Comparison of ENCODE assay signal across 2 cellular contexts in the genomic region with DNA sequence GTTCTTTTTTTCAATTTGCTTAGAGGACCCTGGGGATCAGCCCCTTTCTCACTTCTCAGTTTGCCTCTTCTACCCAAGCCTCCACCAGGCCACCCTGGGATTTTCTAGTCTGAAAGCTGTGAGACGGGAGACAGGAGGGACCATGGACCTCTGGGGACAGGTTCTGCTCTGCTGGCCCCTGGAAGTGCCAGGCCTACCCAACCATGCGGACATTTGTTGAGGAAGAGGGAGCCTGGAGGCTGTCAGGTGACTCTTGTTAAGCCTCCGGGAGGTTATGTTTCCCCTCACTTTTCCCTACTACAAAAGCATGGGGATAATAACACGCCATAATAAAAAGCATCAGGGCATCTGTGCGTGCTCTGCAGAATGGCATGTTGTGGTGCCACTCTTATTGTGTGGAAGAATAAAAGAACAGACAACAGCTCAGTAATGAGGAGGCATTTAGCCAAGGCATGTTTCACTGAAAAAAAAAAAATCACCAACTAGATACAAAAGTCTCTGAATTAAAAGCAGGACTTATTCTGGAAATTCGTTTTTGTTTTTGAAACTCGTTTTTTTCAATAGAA.
TF ChIP-seq lines count a peak whose summit lies in the region.

No MANE protein-coding gene starts in this region.

TF ChIP-seq in IMR-90, 13 proteins besides CTCF, POLR2A, EP300 and RAD21:
- TF ChIP-seq SMC3 (IDR thresholded peaks at IDR 0.05; ENCODE audit: low read depth, low read length) (no peak), MXI1 (IDR thresholded peaks at IDR 0.05; ENCODE audit: borderline replicate concordance, low read depth, low read length) (no peak), CEBPB (IDR thresholded peaks at IDR 0.05; ENCODE audit: low read depth, low read length) (no peak), NFE2L2 (IDR thresholded peaks at IDR 0.05; ENCODE audit: low read depth, low read length) (no peak), MAZ (IDR thresholded peaks at IDR 0.05; ENCODE audit: borderline replicate concordance, low read depth, low read length) (no peak), BHLHE40 (IDR thresholded peaks at IDR 0.05; ENCODE audit: low read depth, low read length) (no peak), MAFK (IDR thresholded peaks at IDR 0.05; ENCODE audit: low read depth, low read length) (no peak), RFX5 (IDR thresholded peaks at IDR 0.05; ENCODE audit: low read depth, low read length) (no peak), CHD1 (IDR thresholded peaks at IDR 0.05; ENCODE audit: low read depth, low read length) (no peak), USF2 (IDR thresholded peaks at IDR 0.05; ENCODE audit: low read depth, low read length) (no peak)

TF ChIP-seq in WTC11, 78 proteins besides CTCF, POLR2A, EP300 and RAD21:
- TF ChIP-seq SOX15 (CRISPR knock-in tag; IDR thresholded peaks at IDR 0.05) (no peak), IRF2 (CRISPR knock-in tag; IDR thresholded peaks at IDR 0.05; ENCODE audit: borderline replicate concordance, low read depth) (no peak), FOXP1 (CRISPR knock-in tag; IDR thresholded peaks at IDR 0.05; ENCODE audit: borderline replicate concordance) (no peak), ZNF138 (CRISPR knock-in tag; conservative IDR thresholded peaks at IDR 0.05) (no peak), ZNF232 (CRISPR knock-in tag; IDR thresholded peaks at IDR 0.05) (no peak), HMGA2 (CRISPR knock-in tag; IDR thresholded peaks at IDR 0.05) (no peak), TCF7 (CRISPR knock-in tag; IDR thresholded peaks at IDR 0.05; ENCODE audit: low read depth) (no peak)
- TF ChIP-seq, protein P1, sequence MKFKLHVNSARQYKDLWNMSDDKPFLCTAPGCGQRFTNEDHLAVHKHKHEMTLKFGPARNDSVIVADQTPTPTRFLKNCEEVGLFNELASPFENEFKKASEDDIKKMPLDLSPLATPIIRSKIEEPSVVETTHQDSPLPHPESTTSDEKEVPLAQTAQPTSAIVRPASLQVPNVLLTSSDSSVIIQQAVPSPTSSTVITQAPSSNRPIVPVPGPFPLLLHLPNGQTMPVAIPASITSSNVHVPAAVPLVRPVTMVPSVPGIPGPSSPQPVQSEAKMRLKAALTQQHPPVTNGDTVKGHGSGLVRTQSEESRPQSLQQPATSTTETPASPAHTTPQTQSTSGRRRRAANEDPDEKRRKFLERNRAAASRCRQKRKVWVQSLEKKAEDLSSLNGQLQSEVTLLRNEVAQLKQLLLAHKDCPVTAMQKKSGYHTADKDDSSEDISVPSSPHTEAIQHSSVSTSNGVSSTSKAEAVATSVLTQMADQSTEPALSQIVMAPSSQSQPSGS (CRISPR knock-in tag; IDR thresholded peaks at IDR 0.05; ENCODE audit: borderline replicate concordance, low read depth) = no peak
- TF ChIP-seq, protein P2, sequence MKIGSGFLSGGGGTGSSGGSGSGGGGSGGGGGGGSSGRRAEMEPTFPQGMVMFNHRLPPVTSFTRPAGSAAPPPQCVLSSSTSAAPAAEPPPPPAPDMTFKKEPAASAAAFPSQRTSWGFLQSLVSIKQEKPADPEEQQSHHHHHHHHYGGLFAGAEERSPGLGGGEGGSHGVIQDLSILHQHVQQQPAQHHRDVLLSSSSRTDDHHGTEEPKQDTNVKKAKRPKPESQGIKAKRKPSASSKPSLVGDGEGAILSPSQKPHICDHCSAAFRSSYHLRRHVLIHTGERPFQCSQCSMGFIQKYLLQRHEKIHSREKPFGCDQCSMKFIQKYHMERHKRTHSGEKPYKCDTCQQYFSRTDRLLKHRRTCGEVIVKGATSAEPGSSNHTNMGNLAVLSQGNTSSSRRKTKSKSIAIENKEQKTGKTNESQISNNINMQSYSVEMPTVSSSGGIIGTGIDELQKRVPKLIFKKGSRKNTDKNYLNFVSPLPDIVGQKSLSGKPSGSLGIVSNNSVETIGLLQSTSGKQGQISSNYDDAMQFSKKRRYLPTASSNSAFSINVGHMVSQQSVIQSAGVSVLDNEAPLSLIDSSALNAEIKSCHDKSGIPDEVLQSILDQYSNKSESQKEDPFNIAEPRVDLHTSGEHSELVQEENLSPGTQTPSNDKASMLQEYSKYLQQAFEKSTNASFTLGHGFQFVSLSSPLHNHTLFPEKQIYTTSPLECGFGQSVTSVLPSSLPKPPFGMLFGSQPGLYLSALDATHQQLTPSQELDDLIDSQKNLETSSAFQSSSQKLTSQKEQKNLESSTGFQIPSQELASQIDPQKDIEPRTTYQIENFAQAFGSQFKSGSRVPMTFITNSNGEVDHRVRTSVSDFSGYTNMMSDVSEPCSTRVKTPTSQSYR (CRISPR knock-in tag; IDR thresholded peaks at IDR 0.05) = no peak
- TF ChIP-seq, protein P3, sequence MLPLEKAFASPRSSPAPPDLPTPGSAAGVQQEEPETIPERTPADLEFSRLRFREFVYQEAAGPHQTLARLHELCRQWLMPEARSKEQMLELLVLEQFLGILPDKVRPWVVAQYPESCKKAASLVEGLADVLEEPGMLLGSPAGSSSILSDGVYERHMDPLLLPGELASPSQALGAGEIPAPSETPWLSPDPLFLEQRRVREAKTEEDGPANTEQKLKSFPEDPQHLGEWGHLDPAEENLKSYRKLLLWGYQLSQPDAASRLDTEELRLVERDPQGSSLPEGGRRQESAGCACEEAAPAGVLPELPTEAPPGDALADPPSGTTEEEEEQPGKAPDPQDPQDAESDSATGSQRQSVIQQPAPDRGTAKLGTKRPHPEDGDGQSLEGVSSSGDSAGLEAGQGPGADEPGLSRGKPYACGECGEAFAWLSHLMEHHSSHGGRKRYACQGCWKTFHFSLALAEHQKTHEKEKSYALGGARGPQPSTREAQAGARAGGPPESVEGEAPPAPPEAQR (CRISPR knock-in tag; IDR thresholded peaks at IDR 0.05) = no peak
- TF ChIP-seq, protein P4, sequence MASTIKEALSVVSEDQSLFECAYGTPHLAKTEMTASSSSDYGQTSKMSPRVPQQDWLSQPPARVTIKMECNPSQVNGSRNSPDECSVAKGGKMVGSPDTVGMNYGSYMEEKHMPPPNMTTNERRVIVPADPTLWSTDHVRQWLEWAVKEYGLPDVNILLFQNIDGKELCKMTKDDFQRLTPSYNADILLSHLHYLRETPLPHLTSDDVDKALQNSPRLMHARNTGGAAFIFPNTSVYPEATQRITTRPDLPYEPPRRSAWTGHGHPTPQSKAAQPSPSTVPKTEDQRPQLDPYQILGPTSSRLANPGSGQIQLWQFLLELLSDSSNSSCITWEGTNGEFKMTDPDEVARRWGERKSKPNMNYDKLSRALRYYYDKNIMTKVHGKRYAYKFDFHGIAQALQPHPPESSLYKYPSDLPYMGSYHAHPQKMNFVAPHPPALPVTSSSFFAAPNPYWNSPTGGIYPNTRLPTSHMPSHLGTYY (CRISPR knock-in tag; IDR thresholded peaks at IDR 0.05) = no peak
- TF ChIP-seq, protein P5, sequence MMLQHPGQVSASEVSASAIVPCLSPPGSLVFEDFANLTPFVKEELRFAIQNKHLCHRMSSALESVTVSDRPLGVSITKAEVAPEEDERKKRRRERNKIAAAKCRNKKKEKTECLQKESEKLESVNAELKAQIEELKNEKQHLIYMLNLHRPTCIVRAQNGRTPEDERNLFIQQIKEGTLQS (CRISPR knock-in tag; conservative IDR thresholded peaks at IDR 0.05) = no peak
